1 cellular context compared by ENCODE assay signal in the genomic region with DNA sequence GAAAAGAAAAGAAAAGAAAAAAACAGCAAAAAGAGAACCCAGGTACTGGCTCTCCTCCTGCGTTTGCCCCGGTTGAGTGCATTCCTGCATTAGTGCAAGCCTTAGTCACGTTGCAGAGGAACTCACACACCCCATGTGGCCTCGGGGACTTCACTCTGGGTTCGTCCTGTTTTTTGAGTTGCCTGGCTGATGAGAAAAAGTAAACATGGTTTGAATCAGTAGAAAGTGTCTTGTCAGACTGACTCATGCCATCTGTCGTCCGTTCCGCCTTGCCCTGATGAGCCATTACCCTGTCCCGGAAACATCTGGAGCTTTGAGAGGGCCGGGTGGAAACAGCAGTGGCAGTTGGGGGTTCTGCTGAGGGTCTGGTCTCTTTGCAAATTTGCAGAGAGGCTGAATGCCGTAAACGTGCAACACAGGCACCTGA.
TF ChIP-seq lines count a peak whose summit lies in the region.

No MANE protein-coding gene starts in this region.

TF ChIP-seq in HepG2, 621 proteins besides CTCF, POLR2A, EP300 and RAD21 (continued from another document and continues in another):
- TF ChIP-seq, protein P1, sequence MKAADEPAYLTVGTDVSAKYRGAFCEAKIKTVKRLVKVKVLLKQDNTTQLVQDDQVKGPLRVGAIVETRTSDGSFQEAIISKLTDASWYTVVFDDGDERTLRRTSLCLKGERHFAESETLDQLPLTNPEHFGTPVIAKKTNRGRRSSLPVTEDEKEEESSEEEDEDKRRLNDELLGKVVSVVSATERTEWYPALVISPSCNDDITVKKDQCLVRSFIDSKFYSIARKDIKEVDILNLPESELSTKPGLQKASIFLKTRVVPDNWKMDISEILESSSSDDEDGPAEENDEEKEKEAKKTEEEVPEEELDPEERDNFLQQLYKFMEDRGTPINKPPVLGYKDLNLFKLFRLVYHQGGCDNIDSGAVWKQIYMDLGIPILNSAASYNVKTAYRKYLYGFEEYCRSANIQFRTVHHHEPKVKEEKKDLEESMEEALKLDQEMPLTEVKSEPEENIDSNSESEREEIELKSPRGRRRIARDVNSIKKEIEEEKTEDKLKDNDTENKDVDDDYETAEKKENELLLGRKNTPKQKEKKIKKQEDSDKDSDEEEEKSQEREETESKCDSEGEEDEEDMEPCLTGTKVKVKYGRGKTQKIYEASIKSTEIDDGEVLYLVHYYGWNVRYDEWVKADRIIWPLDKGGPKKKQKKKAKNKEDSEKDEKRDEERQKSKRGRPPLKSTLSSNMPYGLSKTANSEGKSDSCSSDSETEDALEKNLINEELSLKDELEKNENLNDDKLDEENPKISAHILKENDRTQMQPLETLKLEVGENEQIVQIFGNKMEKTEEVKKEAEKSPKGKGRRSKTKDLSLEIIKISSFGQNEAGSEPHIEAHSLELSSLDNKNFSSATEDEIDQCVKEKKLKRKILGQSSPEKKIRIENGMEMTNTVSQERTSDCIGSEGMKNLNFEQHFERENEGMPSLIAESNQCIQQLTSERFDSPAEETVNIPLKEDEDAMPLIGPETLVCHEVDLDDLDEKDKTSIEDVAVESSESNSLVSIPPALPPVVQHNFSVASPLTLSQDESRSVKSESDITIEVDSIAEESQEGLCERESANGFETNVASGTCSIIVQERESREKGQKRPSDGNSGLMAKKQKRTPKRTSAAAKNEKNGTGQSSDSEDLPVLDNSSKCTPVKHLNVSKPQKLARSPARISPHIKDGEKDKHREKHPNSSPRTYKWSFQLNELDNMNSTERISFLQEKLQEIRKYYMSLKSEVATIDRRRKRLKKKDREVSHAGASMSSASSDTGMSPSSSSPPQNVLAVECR (CRISPR knock-in tag; IDR thresholded peaks at IDR 0.05; ENCODE audit: borderline replicate concordance): peak; percentile 25; the same call in 1 of the 2 replicates
- TF ChIP-seq ZNF350 (CRISPR knock-in tag; IDR thresholded peaks at IDR 0.05; ENCODE audit: borderline replicate concordance, low read depth) (0 out of 2 replicates have a peak, but pooled peaks have one; percentile 17), ZBTB38 (CRISPR knock-in tag; IDR thresholded peaks at IDR 0.05) (0 out of 2 replicates have a peak, but pooled peaks have one; percentile 33), ZFP37 (CRISPR knock-in tag; IDR thresholded peaks at IDR 0.05; ENCODE audit: borderline replicate concordance) (no peak), ZNF773 (CRISPR knock-in tag; IDR thresholded peaks at IDR 0.05; ENCODE audit: borderline replicate concordance) (no peak), HMGA1 (CRISPR knock-in tag; conservative IDR thresholded peaks at IDR 0.05) (no peak), NFKBIZ (CRISPR knock-in tag; IDR thresholded peaks at IDR 0.05) (no peak), ZBTB7A (CRISPR knock-in tag; IDR thresholded peaks at IDR 0.05) (no peak), PHF20 (CRISPR knock-in tag; IDR thresholded peaks at IDR 0.05) (no peak), FIP1L1 (IDR thresholded peaks at IDR 0.05; ENCODE audit: borderline replicate concordance, insufficient read depth, low read depth, low read length) (no peak), MEIS2 (CRISPR knock-in tag; IDR thresholded peaks at IDR 0.05) (no peak; the same call in 1 of the 2 replicates), ZNF615 (CRISPR knock-in tag; IDR thresholded peaks at IDR 0.05; ENCODE audit: borderline replicate concordance) (no peak), BRCA1 (CRISPR knock-in tag; IDR thresholded peaks at IDR 0.05) (no peak), ZNF451 (CRISPR knock-in tag; IDR thresholded peaks at IDR 0.05) (no peak), ZNF777 (CRISPR knock-in tag; IDR thresholded peaks at IDR 0.05) (no peak), ZNF616 (CRISPR knock-in tag; IDR thresholded peaks at IDR 0.05; ENCODE audit: low read depth) (no peak), KMT2B (CRISPR knock-in tag; IDR thresholded peaks at IDR 0.05) (no peak), FOXM1 (CRISPR knock-in tag; IDR thresholded peaks at IDR 0.05) (no peak), ZNF24 (IDR thresholded peaks at IDR 0.05) (no peak), HOXA3 (CRISPR knock-in tag; IDR thresholded peaks at IDR 0.05) (peak; percentile 27; the same call in 1 of the 2 replicates), XRCC5 (optimal IDR thresholded peaks at IDR 0.05; ENCODE audit: low read length) (peak; percentile 62), ZMAT3 (CRISPR knock-in tag; conservative IDR thresholded peaks at IDR 0.05) (no peak), KDM6A (CRISPR knock-in tag; IDR thresholded peaks at IDR 0.05; ENCODE audit: low read depth) (no peak), ZNF775 (CRISPR knock-in tag; IDR thresholded peaks at IDR 0.05; ENCODE audit: borderline replicate concordance) (no peak), STAT5B (CRISPR knock-in tag; IDR thresholded peaks at IDR 0.05) (no peak), ZBTB8A (CRISPR knock-in tag; IDR thresholded peaks at IDR 0.05; ENCODE audit: borderline replicate concordance, low read depth) (no peak), ZNF430 (CRISPR knock-in tag; IDR thresholded peaks at IDR 0.05) (no peak), ZNF761 (CRISPR knock-in tag; conservative IDR thresholded peaks at IDR 0.05) (no peak), FOXO1 (CRISPR knock-in tag; IDR thresholded peaks at IDR 0.05) (peak; percentile 58; the same call in 1 of the 2 replicates), BHLHE40 (IDR thresholded peaks at IDR 0.05; ENCODE audit: low read length) (no peak), ZNF207 (IDR thresholded peaks at IDR 0.05; ENCODE audit: borderline replicate concordance) (no peak), HOXA5 (CRISPR knock-in tag; IDR thresholded peaks at IDR 0.05) (no peak)
- TF ChIP-seq, protein P2, sequence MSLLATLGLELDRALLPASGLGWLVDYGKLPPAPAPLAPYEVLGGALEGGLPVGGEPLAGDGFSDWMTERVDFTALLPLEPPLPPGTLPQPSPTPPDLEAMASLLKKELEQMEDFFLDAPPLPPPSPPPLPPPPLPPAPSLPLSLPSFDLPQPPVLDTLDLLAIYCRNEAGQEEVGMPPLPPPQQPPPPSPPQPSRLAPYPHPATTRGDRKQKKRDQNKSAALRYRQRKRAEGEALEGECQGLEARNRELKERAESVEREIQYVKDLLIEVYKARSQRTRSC (CRISPR knock-in tag; IDR thresholded peaks at IDR 0.05; ENCODE audit: low read depth): no peak
- TF ChIP-seq, protein P3, sequence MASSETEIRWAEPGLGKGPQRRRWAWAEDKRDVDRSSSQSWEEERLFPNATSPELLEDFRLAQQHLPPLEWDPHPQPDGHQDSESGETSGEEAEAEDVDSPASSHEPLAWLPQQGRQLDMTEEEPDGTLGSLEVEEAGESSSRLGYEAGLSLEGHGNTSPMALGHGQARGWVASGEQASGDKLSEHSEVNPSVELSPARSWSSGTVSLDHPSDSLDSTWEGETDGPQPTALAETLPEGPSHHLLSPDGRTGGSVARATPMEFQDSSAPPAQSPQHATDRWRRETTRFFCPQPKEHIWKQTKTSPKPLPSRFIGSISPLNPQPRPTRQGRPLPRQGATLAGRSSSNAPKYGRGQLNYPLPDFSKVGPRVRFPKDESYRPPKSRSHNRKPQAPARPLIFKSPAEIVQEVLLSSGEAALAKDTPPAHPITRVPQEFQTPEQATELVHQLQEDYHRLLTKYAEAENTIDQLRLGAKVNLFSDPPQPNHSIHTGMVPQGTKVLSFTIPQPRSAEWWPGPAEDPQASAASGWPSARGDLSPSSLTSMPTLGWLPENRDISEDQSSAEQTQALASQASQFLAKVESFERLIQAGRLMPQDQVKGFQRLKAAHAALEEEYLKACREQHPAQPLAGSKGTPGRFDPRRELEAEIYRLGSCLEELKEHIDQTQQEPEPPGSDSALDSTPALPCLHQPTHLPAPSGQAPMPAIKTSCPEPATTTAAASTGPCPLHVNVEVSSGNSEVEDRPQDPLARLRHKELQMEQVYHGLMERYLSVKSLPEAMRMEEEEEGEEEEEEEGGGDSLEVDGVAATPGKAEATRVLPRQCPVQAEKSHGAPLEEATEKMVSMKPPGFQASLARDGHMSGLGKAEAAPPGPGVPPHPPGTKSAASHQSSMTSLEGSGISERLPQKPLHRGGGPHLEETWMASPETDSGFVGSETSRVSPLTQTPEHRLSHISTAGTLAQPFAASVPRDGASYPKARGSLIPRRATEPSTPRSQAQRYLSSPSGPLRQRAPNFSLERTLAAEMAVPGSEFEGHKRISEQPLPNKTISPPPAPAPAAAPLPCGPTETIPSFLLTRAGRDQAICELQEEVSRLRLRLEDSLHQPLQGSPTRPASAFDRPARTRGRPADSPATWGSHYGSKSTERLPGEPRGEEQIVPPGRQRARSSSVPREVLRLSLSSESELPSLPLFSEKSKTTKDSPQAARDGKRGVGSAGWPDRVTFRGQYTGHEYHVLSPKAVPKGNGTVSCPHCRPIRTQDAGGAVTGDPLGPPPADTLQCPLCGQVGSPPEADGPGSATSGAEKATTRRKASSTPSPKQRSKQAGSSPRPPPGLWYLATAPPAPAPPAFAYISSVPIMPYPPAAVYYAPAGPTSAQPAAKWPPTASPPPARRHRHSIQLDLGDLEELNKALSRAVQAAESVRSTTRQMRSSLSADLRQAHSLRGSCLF (CRISPR knock-in tag; IDR thresholded peaks at IDR 0.05; ENCODE audit: borderline replicate concordance): no peak
- TF ChIP-seq, protein P4, sequence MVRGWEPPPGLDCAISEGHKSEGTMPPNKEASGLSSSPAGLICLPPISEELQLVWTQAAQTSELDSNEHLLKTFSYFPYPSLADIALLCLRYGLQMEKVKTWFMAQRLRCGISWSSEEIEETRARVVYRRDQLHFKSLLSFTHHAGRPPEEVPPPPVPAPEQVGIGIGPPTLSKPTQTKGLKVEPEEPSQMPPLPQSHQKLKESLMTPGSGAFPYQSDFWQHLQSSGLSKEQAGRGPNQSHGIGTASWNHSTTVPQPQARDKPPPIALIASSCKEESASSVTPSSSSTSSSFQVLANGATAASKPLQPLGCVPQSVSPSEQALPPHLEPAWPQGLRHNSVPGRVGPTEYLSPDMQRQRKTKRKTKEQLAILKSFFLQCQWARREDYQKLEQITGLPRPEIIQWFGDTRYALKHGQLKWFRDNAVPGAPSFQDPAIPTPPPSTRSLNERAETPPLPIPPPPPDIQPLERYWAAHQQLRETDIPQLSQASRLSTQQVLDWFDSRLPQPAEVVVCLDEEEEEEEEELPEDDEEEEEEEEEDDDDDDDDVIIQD (CRISPR knock-in tag; IDR thresholded peaks at IDR 0.05; ENCODE audit: low read depth): peak; percentile 45; the same call in 1 of the 2 replicates
- TF ChIP-seq, protein P5, sequence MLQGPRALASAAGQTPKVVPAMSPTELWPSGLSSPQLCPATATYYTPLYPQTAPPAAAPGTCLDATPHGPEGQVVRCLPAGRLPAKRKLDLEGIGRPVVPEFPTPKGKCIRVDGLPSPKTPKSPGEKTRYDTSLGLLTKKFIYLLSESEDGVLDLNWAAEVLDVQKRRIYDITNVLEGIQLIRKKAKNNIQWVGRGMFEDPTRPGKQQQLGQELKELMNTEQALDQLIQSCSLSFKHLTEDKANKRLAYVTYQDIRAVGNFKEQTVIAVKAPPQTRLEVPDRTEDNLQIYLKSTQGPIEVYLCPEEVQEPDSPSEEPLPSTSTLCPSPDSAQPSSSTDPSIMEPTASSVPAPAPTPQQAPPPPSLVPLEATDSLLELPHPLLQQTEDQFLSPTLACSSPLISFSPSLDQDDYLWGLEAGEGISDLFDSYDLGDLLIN (CRISPR knock-in tag; IDR thresholded peaks at IDR 0.05; ENCODE audit: borderline replicate concordance): no peak
- TF ChIP-seq, protein P6, sequence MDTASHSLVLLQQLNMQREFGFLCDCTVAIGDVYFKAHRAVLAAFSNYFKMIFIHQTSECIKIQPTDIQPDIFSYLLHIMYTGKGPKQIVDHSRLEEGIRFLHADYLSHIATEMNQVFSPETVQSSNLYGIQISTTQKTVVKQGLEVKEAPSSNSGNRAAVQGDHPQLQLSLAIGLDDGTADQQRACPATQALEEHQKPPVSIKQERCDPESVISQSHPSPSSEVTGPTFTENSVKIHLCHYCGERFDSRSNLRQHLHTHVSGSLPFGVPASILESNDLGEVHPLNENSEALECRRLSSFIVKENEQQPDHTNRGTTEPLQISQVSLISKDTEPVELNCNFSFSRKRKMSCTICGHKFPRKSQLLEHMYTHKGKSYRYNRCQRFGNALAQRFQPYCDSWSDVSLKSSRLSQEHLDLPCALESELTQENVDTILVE (CRISPR knock-in tag; IDR thresholded peaks at IDR 0.05): no peak
- TF ChIP-seq, protein P7, sequence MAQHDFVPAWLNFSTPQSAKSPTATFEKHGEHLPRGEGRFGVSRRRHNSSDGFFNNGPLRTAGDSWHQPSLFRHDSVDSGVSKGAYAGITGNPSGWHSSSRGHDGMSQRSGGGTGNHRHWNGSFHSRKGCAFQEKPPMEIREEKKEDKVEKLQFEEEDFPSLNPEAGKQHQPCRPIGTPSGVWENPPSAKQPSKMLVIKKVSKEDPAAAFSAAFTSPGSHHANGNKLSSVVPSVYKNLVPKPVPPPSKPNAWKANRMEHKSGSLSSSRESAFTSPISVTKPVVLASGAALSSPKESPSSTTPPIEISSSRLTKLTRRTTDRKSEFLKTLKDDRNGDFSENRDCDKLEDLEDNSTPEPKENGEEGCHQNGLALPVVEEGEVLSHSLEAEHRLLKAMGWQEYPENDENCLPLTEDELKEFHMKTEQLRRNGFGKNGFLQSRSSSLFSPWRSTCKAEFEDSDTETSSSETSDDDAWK (CRISPR knock-in tag; IDR thresholded peaks at IDR 0.05): no peak
- TF ChIP-seq, protein P8, sequence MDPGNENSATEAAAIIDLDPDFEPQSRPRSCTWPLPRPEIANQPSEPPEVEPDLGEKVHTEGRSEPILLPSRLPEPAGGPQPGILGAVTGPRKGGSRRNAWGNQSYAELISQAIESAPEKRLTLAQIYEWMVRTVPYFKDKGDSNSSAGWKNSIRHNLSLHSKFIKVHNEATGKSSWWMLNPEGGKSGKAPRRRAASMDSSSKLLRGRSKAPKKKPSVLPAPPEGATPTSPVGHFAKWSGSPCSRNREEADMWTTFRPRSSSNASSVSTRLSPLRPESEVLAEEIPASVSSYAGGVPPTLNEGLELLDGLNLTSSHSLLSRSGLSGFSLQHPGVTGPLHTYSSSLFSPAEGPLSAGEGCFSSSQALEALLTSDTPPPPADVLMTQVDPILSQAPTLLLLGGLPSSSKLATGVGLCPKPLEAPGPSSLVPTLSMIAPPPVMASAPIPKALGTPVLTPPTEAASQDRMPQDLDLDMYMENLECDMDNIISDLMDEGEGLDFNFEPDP (CRISPR knock-in tag; conservative IDR thresholded peaks at IDR 0.05): no peak
- TF ChIP-seq, protein P9, sequence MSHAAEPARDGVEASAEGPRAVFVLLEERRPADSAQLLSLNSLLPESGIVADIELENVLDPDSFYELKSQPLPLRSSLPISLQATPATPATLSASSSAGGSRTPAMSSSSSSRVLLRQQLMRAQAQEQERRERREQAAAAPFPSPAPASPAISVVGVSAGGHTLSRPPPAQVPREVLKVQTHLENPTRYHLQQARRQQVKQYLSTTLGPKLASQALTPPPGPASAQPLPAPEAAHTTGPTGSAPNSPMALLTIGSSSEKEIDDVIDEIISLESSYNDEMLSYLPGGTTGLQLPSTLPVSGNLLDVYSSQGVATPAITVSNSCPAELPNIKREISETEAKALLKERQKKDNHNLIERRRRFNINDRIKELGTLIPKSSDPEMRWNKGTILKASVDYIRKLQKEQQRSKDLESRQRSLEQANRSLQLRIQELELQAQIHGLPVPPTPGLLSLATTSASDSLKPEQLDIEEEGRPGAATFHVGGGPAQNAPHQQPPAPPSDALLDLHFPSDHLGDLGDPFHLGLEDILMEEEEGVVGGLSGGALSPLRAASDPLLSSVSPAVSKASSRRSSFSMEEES (CRISPR knock-in tag; IDR thresholded peaks at IDR 0.05): peak; percentile 10; the same call in 1 of the 2 replicates
